ENCODE assay signal across 18 cellular contexts in the genomic region with DNA sequence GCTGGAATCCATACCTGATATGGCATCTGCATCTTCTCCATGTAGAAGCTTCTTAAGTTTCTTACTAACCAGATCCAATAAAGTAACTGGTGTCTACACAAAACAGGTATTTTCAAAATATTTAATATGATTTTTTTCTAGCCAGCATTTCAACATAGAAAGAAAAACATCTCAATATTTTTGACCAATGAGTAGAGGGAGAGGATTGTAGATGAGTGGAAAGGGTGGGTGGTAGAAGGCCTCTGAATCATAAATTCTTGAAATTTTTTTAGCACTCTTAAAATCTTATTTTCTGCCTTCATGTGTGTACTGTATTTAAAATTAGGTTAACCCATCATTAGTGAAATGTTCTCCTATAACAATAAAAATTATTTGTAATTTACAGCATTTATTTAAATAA.
"Had no signal": no experiment of that assay in that cellular context is flagged by ENCODE, and none has a peak within 500 bp of the region (broad histone marks: within the 10 kb centered on the region; RNA-seq: fewer than 3 reads in every experiment).

No MANE protein-coding gene starts in this region.

- H3K4me3 ChIP-seq: breast epithelium, mucosa of descending colon had no signal

- H3K36me3 ChIP-seq: breast epithelium had no signal

- H3K27ac ChIP-seq: breast epithelium, epithelial cell of prostate had no signal

- H3K27me3 ChIP-seq: breast epithelium had no signal

- H3K4me1 ChIP-seq: breast epithelium had no signal

- ATAC-seq: left ventricle myocardium superior; mucosa of descending colon; natural killer cell treated with Interleukin-12 subunit alpha and Interleukin-12 subunit beta and Interleukin-15 and Interleukin-18, amount 100 ng/mL, for 72 hours; right cardiac atrium; stimulated activated naive CD8-positive, alpha-beta T cell treated with anti-CD3 and anti-CD28 coated beads, Interleukin-15, Interleukin-2, amounts not matched to agents 100 U/mL and 50 U/mL, for 24 hours had no signal

- H3K9me3 ChIP-seq: breast epithelium, mucosa of descending colon had no signal

- DNase-seq: activated B cell treated with CpG ODN at 0.5 μM for 24 hours; activated CD4-positive, alpha-beta T cell treated with anti-CD3 and anti-CD28 coated beads, Interleukin-2, amount 10 ng/mL, durations not matched to agents 7 days and 5 days; activated naive CD4-positive, alpha-beta T cell; activated naive CD8-positive, alpha-beta T cell treated with anti-CD3 and anti-CD28 coated beads, Interleukin-2, amount 10 ng/mL, durations not matched to agents 7 days and 5 days; activated T-cell treated with anti-CD3 and anti-CD28 coated beads for 4 hours; aorta; cerebellar nuclear complex; dermis blood vessel endothelial cell; kidney; left ventricle myocardium superior; mucosa of descending colon; nucleus accumbens; right cardiac atrium; stimulated activated naive CD8-positive, alpha-beta T cell treated with anti-CD3 and anti-CD28 coated beads, Interleukin-15, Interleukin-2, amounts not matched to agents 100 U/mL and 50 U/mL, for 24 hours; trophoblast cell had no signal
